In genomic region chr17:50428831-50429424, GRCh38 we compare ENCODE assay signal across 19 cellular contexts. TPM values are rescaled to one million over a fixed set of nuclear protein-coding genes. Genes with fewer than 3 reads are reported as not detected.
DNase-seq lines count a peak whose midpoint lies in the region; ATAC-seq and TF ChIP-seq lines count a peak whose summit lies in the region.
"Had no signal": no experiment of that assay in that cellular context is flagged by ENCODE, and none has a peak within 500 bp of the region (broad histone marks: within the 10 kb centered on the region; RNA-seq: fewer than 3 reads in every experiment).

No MANE protein-coding gene starts in this region.

- H3K27me3 ChIP-seq in Caco-2 (replicated peaks; ENCODE audit: control insufficient read depth, insufficient read depth, low read length) (no peaks in the 10 kb centered on the region), mammary epithelial cell (ENCODE audit: insufficient read depth, low read length) (no peaks in the 10 kb centered on the region), psoas muscle (ENCODE audit: insufficient read depth in 3 of 3, low read length in 2 of 3) (no peaks in the 10 kb centered on the region)

- H3K4me3 ChIP-seq in Caco-2 (ENCODE audit: low read depth, low read length): no peak overlapping the region
- H3K4me3 ChIP-seq in mammary epithelial cell (replicated peaks in 1 of 3; ENCODE audit: insufficient read depth in 1 of 3, low read depth in 2 of 3, low read length in 3 of 3): peak overlapping the region in 1 of 3 experiments; percentile 1
- H3K4me3 ChIP-seq in psoas muscle: no peak overlapping the region

- DNase-seq in Caco-2 (peak; percentile 90 to 92), mammary epithelial cell (peak; percentile 95), left lobe of liver (ENCODE audit: low spot score) (peak; percentile 85), psoas muscle (peak in 1 of 2 donors; percentile 48), NCI-H748 (lab: John Stamatoyannopoulos, UW; ENCODE audit: unreplicated experiment) (no peak), T-cell (no peak), left ventricle myocardium superior (no peak)
- DNase-seq: activated CD8-positive, alpha-beta memory T cell treated with anti-CD3 and anti-CD28 coated beads, Interleukin-2, amount 50 U/mL, for 48 hours; central memory CD4-positive, alpha-beta T cell; effector memory CD8-positive, alpha-beta T cell; Karpas-422; NCI-H1436; SHP77; T-helper 2 cell had no signal

- H3K27me3 Mint-ChIP-seq in Caco-2 (ENCODE audit: insufficient read depth, unreplicated experiment) (no peaks in the 10 kb centered on the region), T-cell (no peaks in the 10 kb centered on the region)
- H3K27me3 Mint-ChIP-seq: activated naive CD4-positive, alpha-beta T cell treated with anti-CD3 and anti-CD28 coated beads, Interleukin-2, amount 50 U/mL, for 24 hours; effector memory CD8-positive, alpha-beta T cell had no signal

- H3K27ac ChIP-seq in mammary epithelial cell (ENCODE audit: insufficient read depth, low read depth, low read length): peak overlapping the region; percentile 80
- peak overlapping the region; percentile 83 for H3K27ac ChIP-seq in psoas muscle
- H3K27ac ChIP-seq: C4-2B had no signal

- H2AFZ ChIP-seq in mammary epithelial cell (ENCODE audit: low read depth, low read length): peak overlapping the region; percentile 77

- H3K9me3 ChIP-seq in Caco-2 (no peaks in the 10 kb centered on the region), mammary epithelial cell (replicated peaks; ENCODE audit: insufficient read depth, low read length) (no peaks in the 10 kb centered on the region), psoas muscle (no peaks in the 10 kb centered on the region)

- peak overlapping the region; percentile 75 for H3K4me2 ChIP-seq in mammary epithelial cell (ENCODE audit: insufficient read depth, low read depth, low read length)

- H3K4me1 Mint-ChIP-seq in Caco-2 (ENCODE audit: low read depth, unreplicated experiment) (peaks cover 52% of the 10 kb centered on the region), T-cell (peaks cover 23 to 25% (median 25%) of the 10 kb centered on the region in 3 donors)

- dilution Hi-C loops in mammary epithelial cell (cut with HindIII; ENCODE audit: low sequenced_read_pairs): loop anchor here (5.0 kb wide), 1 partner anchor 42 kb away; no protein-coding TSS in a partner anchor

- 0% methylated on average over 7 of the region's 7 CpGs for WGBS in mammary epithelial cell (ENCODE audit: low coverage, missing lambda C conversion rate)
- WGBS in psoas muscle, 3 donors: 27 to 57% (median 34%) methylated on average over 7 of the region's 7 CpGs

- H4K20me1 ChIP-seq in mammary epithelial cell (ENCODE audit: insufficient read depth, low read length): no peaks in the 10 kb centered on the region

- POLR2A ChIA-PET in Caco-2 (lab: Charles Lee): interaction anchor here (0.6 to 1.9 kb wide), 4 partner anchors 11 to 435 kb away, joined by 3 to 10 read pairs (median 10); partner anchors contain the start of gene LRRC59
- POLR2A ChIA-PET in T-cell (lab: Charles Lee): interaction anchor here in 1 of 2 donors (0.5 to 0.7 kb wide), 2 partner anchors 87 to 1448 kb away, joined by 3 to 4 read pairs; no protein-coding TSS in a partner anchor

- H3K27ac Mint-ChIP-seq in Caco-2 (ENCODE audit: unreplicated experiment) (peak overlapping the region; percentile 71), T-cell (no peak overlapping the region)
- H3K27ac Mint-ChIP-seq: activated naive CD4-positive, alpha-beta T cell treated with anti-CD3 and anti-CD28 coated beads, Interleukin-2, amount 50 U/mL, for 24 hours had no signal

- H3K4me1 ChIP-seq in Caco-2: peaks cover 67% of the 10 kb centered on the region
- peaks cover 52% of the 10 kb centered on the region for H3K4me1 ChIP-seq in mammary epithelial cell (ENCODE audit: insufficient read depth, low read length)
- H3K4me1 ChIP-seq in psoas muscle: peaks cover 50% of the 10 kb centered on the region

- in situ Hi-C loops in mammary epithelial cell (cut with MboI; ENCODE audit: low sequenced_read_pairs in 2 of 2): no loop called here

- TF ChIP-seq CTCF in Caco-2 (IDR thresholded peaks at IDR 0.05; ENCODE audit: insufficient read depth in 1 of 2, low read depth in 1 of 2, low read length in 1 of 2, severe bottlenecking in 1 of 2, unreplicated experiment in 1 of 2) (no peak), mammary epithelial cell (conservative IDR thresholded peaks at IDR 0.05 in 1 of 2, IDR thresholded peaks at IDR 0.05 in 1 of 2; ENCODE audit: extremely low read depth in 1 of 2, insufficient read depth in 1 of 2, low read depth in 1 of 2, low read length in 2 of 2) (no peak), psoas muscle (IDR thresholded peaks at IDR 0.05) (no peak)

- peak; percentile 53 for ATAC-seq in left lobe of liver
- ATAC-seq in psoas muscle: peak; percentile 54 to 78 (median 71)
- ATAC-seq in T-cell (replicated peaks in 1 of 4): no peak
- no peak for ATAC-seq in left ventricle myocardium superior
- ATAC-seq in HG02981 (IDR thresholded peaks at IDR 0.05; ENCODE audit: unreplicated experiment): no peak
- ATAC-seq: effector memory CD8-positive, alpha-beta T cell had no signal

- BruUV-seq in Caco-2 (replicated peaks; lab: Mats Ljungman, UMichigan): no TSS peak
- no TSS peak for BruUV-seq in mammary epithelial cell (replicated peaks; lab: Mats Ljungman, UMichigan)

- H3K36me3 Mint-ChIP-seq in Caco-2 (ENCODE audit: insufficient read depth, unreplicated experiment) (peaks cover 19% of the 10 kb centered on the region), T-cell (peaks cover 7% of the 10 kb centered on the region)
- H3K36me3 Mint-ChIP-seq: activated naive CD4-positive, alpha-beta T cell treated with anti-CD3 and anti-CD28 coated beads, Interleukin-2, amount 50 U/mL, for 24 hours had no signal

- H3K79me2 ChIP-seq in mammary epithelial cell (ENCODE audit: insufficient read depth, low read length): peaks cover 34% of the 10 kb centered on the region

- H3K36me3 ChIP-seq in Caco-2 (ENCODE audit: control insufficient read depth, insufficient read depth, low read length) (no peaks in the 10 kb centered on the region), mammary epithelial cell (ENCODE audit: insufficient read depth, low read length) (no peaks in the 10 kb centered on the region), psoas muscle (ENCODE audit: insufficient read depth in 1 of 2, low read depth in 1 of 2) (no peaks in the 10 kb centered on the region)

- no peaks in the 10 kb centered on the region for H3K9me3 Mint-ChIP-seq in Caco-2 (ENCODE audit: unreplicated experiment)
- no peaks in the 10 kb centered on the region for H3K9me3 Mint-ChIP-seq in T-cell
- H3K9me3 Mint-ChIP-seq: activated naive CD4-positive, alpha-beta T cell treated with anti-CD3 and anti-CD28 coated beads, Interleukin-2, amount 50 U/mL, for 24 hours; effector memory CD8-positive, alpha-beta T cell had no signal

- peak overlapping the region; percentile 65 for H3K9ac ChIP-seq in mammary epithelial cell (ENCODE audit: insufficient read depth, low read length)

- H3K4me3 Mint-ChIP-seq in Caco-2 (ENCODE audit: unreplicated experiment) (peak overlapping the region; percentile 46), T-cell (no peak overlapping the region)
- H3K4me3 Mint-ChIP-seq: activated naive CD4-positive, alpha-beta T cell treated with anti-CD3 and anti-CD28 coated beads, Interleukin-2, amount 50 U/mL, for 24 hours; effector memory CD8-positive, alpha-beta T cell had no signal

- CTCF ChIA-PET in Caco-2 (lab: Charles Lee) (interaction anchor here (1.0 to 4.9 kb wide), 5 partner anchors 14 to 72 kb away, joined by 3 to 39 read pairs (median 4); partner anchors contain the start of genes LRRC59 and RSAD1), mammary epithelial cell (lab: Charles Lee; ENCODE audit: low non-redundant PET) (interaction anchor here (0.6 to 0.7 kb wide), 2 partner anchors 32 to 60 kb away, joined by 3 read pairs; partner anchors contain the start of gene LRRC59), T-cell (lab: Charles Lee) (no interaction called here)

- intact Hi-C loops in Caco-2 (cut with micrococcal nuclease; ENCODE audit: unreplicated experiment): no loop called here
- intact Hi-C loops in mammary epithelial cell (cut with micrococcal nuclease): loop anchor here (1.0 kb wide), 1 partner anchor 49 kb away; the partner anchor contains the start of gene RSAD1
- intact Hi-C loops in psoas muscle (cut with DNase I): loop anchor here in 1 of 2 donors (5.0 kb wide), 1 partner anchor 43 kb away; no protein-coding TSS in a partner anchor
- intact Hi-C loops in left ventricle myocardium superior (cut with micrococcal nuclease): no loop called here

RNA-seq across cellular contexts. Expression of gene ACSF2, which starts 2.9 kb away (rescaled TPM):
- total RNA-seq in Caco-2 (2022) (135 and 161 TPM in 2 replicates), mammary epithelial cell (10 to 100 TPM; 28.1 to 37.2 TPM), left lobe of liver (56.1 TPM), psoas muscle (10 to 100 TPM; 14.4 to 72.3 (median 44.7) TPM), T-cell (10 to 100 TPM; 17.7 to 26.4 (median 21.3) TPM), left ventricle myocardium superior (22.5 TPM)
- polyA plus RNA-seq in mammary epithelial cell (28.9 TPM), psoas muscle (10 to 100 TPM; 17.0 to 69.7 (median 19.6) TPM)
- polyA minus RNA-seq in mammary epithelial cell: 22.8 TPM

RNA-seq across cellular contexts. Expression of gene LRRC59, which starts 31.6 kb away (rescaled TPM):
- 324 and 336 TPM in 2 replicates for total RNA-seq in Caco-2 (2022)
- total RNA-seq in mammary epithelial cell: 100 to 1,000 TPM; 118 to 190 TPM
- 141 TPM for polyA plus RNA-seq in mammary epithelial cell
- polyA minus RNA-seq in mammary epithelial cell: 202 TPM
- total RNA-seq in left lobe of liver: 47.3 TPM
- total RNA-seq in psoas muscle: 10 to 100 TPM; 15.9 to 53.9 (median 44.7) TPM
- 100 to 1,000 TPM in 1 of 3 donors, 10 to 100 TPM in 2; 40.8 to 122 (median 90.2) TPM for polyA plus RNA-seq in psoas muscle
- total RNA-seq in T-cell: 10 to 100 TPM; 29.4 to 41.7 (median 33.1) TPM
- 22.8 TPM for total RNA-seq in left ventricle myocardium superior

RNA-seq across cellular contexts. Expression of gene CHAD, which starts 39.8 kb away (rescaled TPM):
- not detected in 2 replicates for total RNA-seq in Caco-2 (2022)
- not detected for total RNA-seq in mammary epithelial cell
- not detected for polyA plus RNA-seq in mammary epithelial cell
- not detected for polyA minus RNA-seq in mammary epithelial cell
- total RNA-seq in left lobe of liver: 12.4 TPM
- total RNA-seq in psoas muscle: under 1 TPM in 3 of 4 donors, not detected in 1; 0.32 to 0.76 (median 0.44) TPM
- under 1 TPM in 2 of 3 donors, not detected in 1; 0.09 to 0.42 TPM for polyA plus RNA-seq in psoas muscle
- total RNA-seq in T-cell: not detected
- total RNA-seq in left ventricle myocardium superior: 0.32 TPM
- total RNA-seq: A172, pulmonary artery endothelial cell had no signal

RNA-seq across cellular contexts. Expression of gene RSAD1, which starts 49.7 kb away (rescaled TPM):
- total RNA-seq in Caco-2 (2022): 85.3 and 93.9 TPM in 2 replicates
- 10 to 100 TPM; 17.2 to 29.9 TPM for total RNA-seq in mammary epithelial cell
- polyA plus RNA-seq in mammary epithelial cell: 18.8 TPM
- 33.2 TPM for polyA minus RNA-seq in mammary epithelial cell
- 27.4 TPM for total RNA-seq in left lobe of liver
- 10 to 100 TPM; 44.1 to 60.4 (median 50.0) TPM for total RNA-seq in psoas muscle
- 10 to 100 TPM; 34.3 to 63.2 (median 52.4) TPM for polyA plus RNA-seq in psoas muscle
- 10 to 100 TPM; 61.2 to 80.9 (median 73.2) TPM for total RNA-seq in T-cell
- total RNA-seq in left ventricle myocardium superior: 55.9 TPM

RNA-seq across cellular contexts. Expression of gene EME1, which starts 55.9 kb away (rescaled TPM):
- total RNA-seq in Caco-2 (2022) (43.5 and 48.5 TPM in 2 replicates), mammary epithelial cell (1 to 10 TPM in 1 of 2 donors, under 1 TPM in 1; 0.17 to 8.0 TPM), left lobe of liver (0.13 TPM), psoas muscle (under 1 TPM in 2 of 4 donors, not detected in 2; 0.15 to 0.32 TPM), T-cell (1 to 10 TPM in 4 of 5 donors, under 1 TPM in 1; 0.75 to 2.1 (median 1.4) TPM), left ventricle myocardium superior (0.35 TPM)
- polyA plus RNA-seq in mammary epithelial cell (9.2 TPM), psoas muscle (under 1 TPM; 0.06 to 0.39 (median 0.29) TPM)
- polyA minus RNA-seq in mammary epithelial cell: 1.9 TPM

Comparison
In these comparisons a context has a peak if more than half of its experiments do, and no peak if none do; other contexts are left out.
1. DNase-seq: peak in Caco-2 (2 of 2), mammary epithelial cell (single experiment) and left lobe of liver (single experiment); none in NCI-H748 (single experiment), T-cell (0 of 34) and left ventricle myocardium superior (single experiment).
2. ATAC-seq: peak in left lobe of liver (single experiment) and psoas muscle (4 of 4); none in T-cell (0 of 4), left ventricle myocardium superior (single experiment) and HG02981 (single experiment).
3. CTCF ChIA-PET loops: an anchor here in Caco-2 (1.0 to 4.9 kb wide) and mammary epithelial cell (0.6 to 0.7 kb wide); none called in T-cell.